8 cellular contexts compared by ENCODE assay signal in the genomic region with DNA sequence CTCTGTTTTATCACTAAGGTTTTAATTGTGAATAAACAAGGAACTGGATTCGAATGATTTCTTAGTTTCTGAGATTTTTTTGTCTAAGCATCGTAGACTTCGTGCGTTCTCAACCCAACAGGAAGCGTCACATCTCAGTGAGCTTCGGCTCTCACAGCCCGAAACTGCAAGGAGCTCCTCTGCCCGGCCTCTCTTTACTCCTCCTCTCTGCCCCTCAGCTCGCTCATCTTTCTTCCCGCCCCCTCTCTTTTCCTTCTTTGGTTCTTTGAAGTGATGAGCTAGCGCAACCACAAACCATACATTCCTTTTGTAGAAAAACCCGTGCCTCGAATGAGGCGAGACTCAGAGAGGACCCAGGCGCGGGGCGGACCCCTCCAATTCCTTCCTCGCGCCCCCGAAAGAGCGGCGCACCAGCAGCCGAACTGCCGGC. TPM values are rescaled to one million over a fixed set of nuclear protein-coding genes. Genes with fewer than 3 reads are reported as not detected.
A peak's percentile ranks its signal among the peaks of the same experiment; 100 is the strongest.
DNase-seq lines count a peak whose midpoint lies in the region; ATAC-seq, FAIRE-seq and TF ChIP-seq lines count a peak whose summit lies in the region.

No MANE protein-coding gene starts in this region.

- H3K27ac ChIP-seq in A673 (ENCODE audit: low read depth, low read length, poor library complexity, severe bottlenecking) (peak overlapping the region; percentile 67), endothelial cell of umbilical vein (ENCODE audit: insufficient read depth, low read depth, low read length) (peak overlapping the region; percentile 84), muscle layer of duodenum (ENCODE audit: low read length) (peak overlapping the region; percentile 64), suprapubic skin (peak overlapping the region; percentile 87)

- dilution Hi-C loops in endothelial cell of umbilical vein (cut with MboI; ENCODE audit: extremely low pct_ligation_motif_present, low sequenced_read_pairs) = no loop called here

- no peaks in the 10 kb centered on the region for H3K36me3 ChIP-seq in A673 (ENCODE audit: insufficient read depth, low read length, poor library complexity, severe bottlenecking)
- no peaks in the 10 kb centered on the region for H3K36me3 ChIP-seq in endothelial cell of umbilical vein (ENCODE audit: control insufficient read depth in 2 of 2, extremely low read depth in 1 of 2, insufficient read depth in 2 of 2, low read length in 2 of 2)
- H3K36me3 ChIP-seq in muscle layer of duodenum (ENCODE audit: control insufficient read depth in 1 of 2, insufficient read depth in 2 of 2, low read length in 2 of 2) = no peaks in the 10 kb centered on the region
- H3K36me3 ChIP-seq in suprapubic skin = no peaks in the 10 kb centered on the region

- H3K27me3 ChIP-seq in A673 (replicated peaks; ENCODE audit: insufficient read depth, low read depth, low read length, poor library complexity) (peaks cover 5% of the 10 kb centered on the region), endothelial cell of umbilical vein (ENCODE audit: control insufficient read depth in 2 of 2, insufficient read depth in 2 of 2, low read length in 2 of 2) (no peaks in the 10 kb centered on the region), muscle layer of duodenum (ENCODE audit: low read depth, low read length) (no peaks in the 10 kb centered on the region), suprapubic skin (peaks cover 22% of the 10 kb centered on the region)

- CTCF ChIA-PET in A673 (lab: Charles Lee) (interaction anchor here (1.2 kb wide), 2 partner anchors 33 to 44 kb away, joined by 8 to 11 read pairs; no protein-coding TSS in a partner anchor), endothelial cell of umbilical vein (lab: Charles Lee) (interaction anchor here (0.7 to 22.7 kb wide), 15 partner anchors 9 to 96 kb away, joined by 3 to 541 read pairs (median 10); no protein-coding TSS in a partner anchor)

- TF ChIP-seq CTCF in A673 (conservative IDR thresholded peaks at IDR 0.05; ENCODE audit: low read depth, low read length) (no peak), endothelial cell of umbilical vein (IDR thresholded peaks at IDR 0.05; ENCODE audit: extremely low read depth in 1 of 2, insufficient read depth in 1 of 2, low read depth in 1 of 2, low read length in 2 of 2) (no peak), suprapubic skin (IDR thresholded peaks at IDR 0.05) (no peak)

- no peaks in the 10 kb centered on the region for H3K9me1 ChIP-seq in endothelial cell of umbilical vein (replicated peaks; ENCODE audit: control insufficient read depth, extremely low read depth, insufficient read depth, low read length)

- FAIRE-seq in endothelial cell of umbilical vein (lab: Jason Lieb, UNC) = no peak

- intact Hi-C loops in A673 (cut with micrococcal nuclease; ENCODE audit: unreplicated experiment) (no loop called here), endothelial cell of umbilical vein (cut with micrococcal nuclease) (no loop called here), posterior vena cava (cut with DNase I) (no loop called here)

- H3K9me3 ChIP-seq in A673 (ENCODE audit: low read depth, low read length, poor library complexity, severe bottlenecking) (no peaks in the 10 kb centered on the region), endothelial cell of umbilical vein (replicated peaks; ENCODE audit: control insufficient read depth, insufficient read depth, low read length) (no peaks in the 10 kb centered on the region), muscle layer of duodenum (ENCODE audit: control insufficient read depth in 1 of 2, low read length in 2 of 2) (no peaks in the 10 kb centered on the region), suprapubic skin (no peaks in the 10 kb centered on the region)

- peaks cover 44% of the 10 kb centered on the region for H3K79me2 ChIP-seq in endothelial cell of umbilical vein (ENCODE audit: control insufficient read depth, insufficient read depth, low read length)

- BruUV-seq in A673 (replicated peaks; lab: Mats Ljungman, UMichigan) = no TSS peak
- no TSS peak for BruUV-seq in endothelial cell of umbilical vein (replicated peaks; lab: Mats Ljungman, UMichigan)

- no peak for TF ChIP-seq POLR2A in endothelial cell of umbilical vein (IDR thresholded peaks at IDR 0.05; ENCODE audit: low read depth, low read length)
- no peak for TF ChIP-seq POLR2A in suprapubic skin (IDR thresholded peaks at IDR 0.05)

- peak overlapping the region; percentile 91 for H3K9ac ChIP-seq in endothelial cell of umbilical vein (replicated peaks; ENCODE audit: extremely low read depth, insufficient read depth, low read length)

- DNase-seq in A673 (ENCODE audit: low spot score) (peak; percentile 82), endothelial cell of umbilical vein (ENCODE audit: low read depth, low spot score) (peak; percentile 47), suprapubic skin (ENCODE audit: low spot score in 2 of 2) (no peak), posterior vena cava (ENCODE audit: low spot score) (no peak)
- DNase-seq in activated CD4-positive, alpha-beta T cell treated with anti-CD3 and anti-CD28 coated beads for 48 hours = peak; percentile 64

- WGBS in suprapubic skin = 3% methylated on average over 23 of the region's 24 CpGs

- peak overlapping the region; percentile 83 for H2AFZ ChIP-seq in endothelial cell of umbilical vein (ENCODE audit: low read depth, low read length)

- ATAC-seq in GM18907 (IDR thresholded peaks at IDR 0.05; ENCODE audit: unreplicated experiment) (peak; percentile 84), HG03108 (IDR thresholded peaks at IDR 0.05; ENCODE audit: unreplicated experiment) (peak; percentile 78)

- H3K4me2 ChIP-seq in endothelial cell of umbilical vein (ENCODE audit: insufficient read depth, low read length) = peak overlapping the region; percentile 97

- peak overlapping the region; percentile 60 for H3K4me3 ChIP-seq in A673 (ENCODE audit: low read depth, low read length, poor library complexity, severe bottlenecking)
- H3K4me3 ChIP-seq in endothelial cell of umbilical vein (replicated peaks in 1 of 3; ENCODE audit: insufficient read depth in 1 of 3, low read depth in 1 of 3, low read length in 3 of 3) = peak overlapping the region; percentile 61 to 86 (median 69)
- H3K4me3 ChIP-seq in muscle layer of duodenum (ENCODE audit: low read depth in 1 of 2, low read length in 2 of 2) = peak overlapping the region; percentile 69 to 85
- H3K4me3 ChIP-seq in suprapubic skin = peak overlapping the region; percentile 66

- POLR2A ChIA-PET in A673 (lab: Charles Lee; ENCODE audit: low non-redundant PET) = interaction anchor here (0.8 kb wide), 1 partner anchor 12 kb away, joined by 5 read pairs; no protein-coding TSS in a partner anchor
- POLR2A ChIA-PET in endothelial cell of umbilical vein (lab: Charles Lee) = interaction anchor here (1.2 to 4.0 kb wide), 7 partner anchors 9 to 229 kb away, joined by 3 to 45 read pairs (median 8); no protein-coding TSS in a partner anchor

- H3K4me1 ChIP-seq in A673 (ENCODE audit: insufficient read depth, low read length, poor library complexity, severe bottlenecking) (peaks cover 5% of the 10 kb centered on the region), endothelial cell of umbilical vein (ENCODE audit: control insufficient read depth, extremely low read depth, insufficient read depth, low read length) (peaks cover 23% of the 10 kb centered on the region), muscle layer of duodenum (ENCODE audit: control insufficient read depth in 1 of 2, insufficient read depth in 2 of 2, low read length in 2 of 2) (peaks cover 0 to 16% of the 10 kb centered on the region in 2 donors), suprapubic skin (peaks cover 32% of the 10 kb centered on the region)

- H4K20me1 ChIP-seq in endothelial cell of umbilical vein (replicated peaks; ENCODE audit: control insufficient read depth, extremely low read depth, insufficient read depth, low read length) = no peaks in the 10 kb centered on the region

- no peak for TF ChIP-seq EP300 in suprapubic skin (IDR thresholded peaks at IDR 0.05)

TF ChIP-seq in endothelial cell of umbilical vein, 7 proteins besides CTCF, POLR2A, EP300 and RAD21:
- TF ChIP-seq MYC (IDR thresholded peaks at IDR 0.05; ENCODE audit: low read depth, low read length) (no peak), MAX (IDR thresholded peaks at IDR 0.05; ENCODE audit: insufficient read depth, insufficient read length) (no peak), GATA2 (IDR thresholded peaks at IDR 0.05; ENCODE audit: insufficient read depth, insufficient read length, low read depth, low read length) (no peak), JUN (IDR thresholded peaks at IDR 0.05; ENCODE audit: borderline replicate concordance, insufficient read depth, insufficient read length, low read depth) (no peak), FOS (IDR thresholded peaks at IDR 0.05; ENCODE audit: borderline replicate concordance, insufficient read depth, low read length) (no peak), EZH2 (IDR thresholded peaks at IDR 0.05; ENCODE audit: borderline replicate concordance, low read depth, low read length, severe bottlenecking) (no peak), POLR2AphosphoS5 (IDR thresholded peaks at IDR 0.05; ENCODE audit: insufficient read depth, low read depth, low read length) (no peak)

RNA-seq across cellular contexts. Expression of gene NT5E, which starts 0.5 kb away (rescaled TPM):
- total RNA-seq in A673 (2021) (26.0 and 32.7 TPM in 2 replicates), endothelial cell of umbilical vein (48.2 and 115 TPM in 2 replicates), suprapubic skin (1 to 10 TPM; 1.1 to 8.7 (median 5.7) TPM), posterior vena cava (10 to 100 TPM; 43.8 to 53.2 TPM)
- polyA plus RNA-seq in endothelial cell of umbilical vein = 59.3 and 110 TPM in 2 replicates
- 59.9 and 64.0 TPM in 2 replicates for polyA plus RNA-seq in endothelial cell of umbilical vein (2011; cell fraction: cytosol; rRNA removed)
- 35.1 and 40.4 TPM in 2 replicates for polyA plus RNA-seq in endothelial cell of umbilical vein (2011; cell fraction: nucleus; rRNA removed)
- polyA plus RNA-seq in endothelial cell of umbilical vein (2012) = 47.0 and 83.3 TPM in 2 replicates
- polyA minus RNA-seq in endothelial cell of umbilical vein = 78.0 and 90.7 TPM in 2 replicates
- polyA minus RNA-seq in endothelial cell of umbilical vein (2011; cell fraction: cytosol; rRNA and poly(A)+ RNA removed) = 4.2 TPM
- 41.8 and 43.6 TPM in 2 replicates for polyA minus RNA-seq in endothelial cell of umbilical vein (2011; cell fraction: nucleus; rRNA and poly(A)+ RNA removed)

Comparison
In these comparisons a context has a peak if more than half of its experiments do, and no peak if none do; other contexts are left out.
1. DNase-seq: peak in A673 (single experiment), activated CD4-positive, alpha-beta T cell treated with anti-CD3 and anti-CD28 coated beads for 48 hours (single experiment) and endothelial cell of umbilical vein (single experiment); none in suprapubic skin (0 of 2) and posterior vena cava (single experiment).
2. Peak in every context shown above with its lines, with median percentiles within 50 percentile points of each other: H3K27ac ChIP-seq and H3K4me3 ChIP-seq.